Comparison of ENCODE assay signal across 24 cellular contexts in genomic region chr2:5515693-5516092, GRCh38.
"Had no signal": no experiment of that assay in that cellular context is flagged by ENCODE, and none has a peak within 500 bp of the region (broad histone marks: within the 10 kb centered on the region; RNA-seq: fewer than 3 reads in every experiment).

No MANE protein-coding gene starts in this region.

- H3K4me3 ChIP-seq: stomach, suprapubic skin, testis, thoracic aorta, thyroid gland, tibial artery, tibial nerve, transverse colon, upper lobe of left lung, upper lobe of right lung, uterus, vagina had no signal

- H3K9me3 ChIP-seq: stomach, suprapubic skin, testis, thoracic aorta, thyroid gland, tibial artery, tibial nerve, transverse colon, upper lobe of left lung, upper lobe of right lung, uterus, vagina had no signal

- H3K36me3 ChIP-seq: stomach, suprapubic skin, thoracic aorta, thyroid gland, tibial artery, tibial nerve, transverse colon, upper lobe of left lung, upper lobe of right lung, uterus, vagina had no signal

- H3K27me3 ChIP-seq: stomach, suprapubic skin, testis, thyroid gland, tibial artery, tibial nerve, transverse colon, upper lobe of left lung, upper lobe of right lung, uterus, vagina had no signal

- H3K27ac ChIP-seq: stomach, suprapubic skin, testis, thoracic aorta, thyroid gland, tibial artery, tibial nerve, transverse colon, upper lobe of left lung, upper lobe of right lung, uterus, vagina had no signal

- DNase-seq: stimulated activated CD4-positive, alpha-beta T cell treated with anti-CD3 and anti-CD28 coated beads, Interleukin-2, amount 100 ng/mL, for 48 hours; stimulated activated CD4-positive, alpha-beta T cell treated with anti-CD3 and anti-CD28 coated beads, Interleukin-4, amount 100 ng/mL, for 1 hour; stimulated activated CD4-positive, alpha-beta T cell treated with anti-CD3 and anti-CD28 coated beads, Interleukin-4, amount 100 ng/mL, for 24 hours; stimulated activated CD4-positive, alpha-beta T cell treated with anti-CD3 and anti-CD28 coated beads, Interleukin-4, amount 100 ng/mL, for 4 hours; stimulated activated CD8-positive, alpha-beta memory T cell treated with anti-CD3 and anti-CD28 coated beads, Interleukin-4, amount 100 ng/mL, for 48 hours; stimulated activated naive B cell treated with anti-CD40 and anti-IgM and Interleukin-4, amounts not matched to agents 10 μg/mL and 1 μg/mL and 100 μg/mL, for 72 hours; stimulated activated naive CD4-positive, alpha-beta T cell; stimulated activated naive CD4-positive, alpha-beta T cell treated with Interleukin-2 at 50 U/mL for 16 hours; stimulated activated naive CD8-positive, alpha-beta T cell treated with anti-CD3 and anti-CD28 coated beads, Interleukin-15, amount 100 ng/mL, for 72 hours; stimulated activated naive CD8-positive, alpha-beta T cell treated with anti-CD3 and anti-CD28 coated beads, Interleukin-15, Interleukin-2, amounts not matched to agents 100 U/mL and 50 U/mL, for 24 hours; stomach; substantia nigra; testis; thyroid gland; tibial artery; transverse colon; trophoblast cell; upper lobe of left lung; upper lobe of right lung; uterus had no signal
